ENCODE assay signal across 25 cellular contexts in the genomic region with DNA sequence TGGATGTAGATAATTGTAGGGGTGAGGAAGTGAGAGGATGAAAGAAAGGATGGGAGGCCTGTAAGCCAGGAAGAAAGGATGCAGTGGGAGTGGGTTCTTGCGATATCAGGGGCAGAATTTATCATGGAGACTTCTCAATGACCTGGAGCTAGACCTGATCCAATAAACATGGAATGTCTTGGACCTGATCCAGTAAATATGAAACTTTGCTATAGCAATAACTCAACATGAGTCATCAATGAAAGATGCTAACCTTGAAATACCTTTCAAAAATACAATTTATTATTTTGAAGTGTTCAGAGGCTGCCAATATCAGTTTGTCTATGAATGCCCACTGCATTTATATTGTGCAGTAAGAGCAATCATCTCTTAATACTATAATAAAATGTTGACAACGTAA.
DNase-seq lines count a peak whose midpoint lies in the region; ATAC-seq, FAIRE-seq and TF ChIP-seq lines count a peak whose summit lies in the region.
"Had no signal": no experiment of that assay in that cellular context is flagged by ENCODE, and none has a peak within 500 bp of the region (broad histone marks: within the 10 kb centered on the region; RNA-seq: fewer than 3 reads in every experiment).

No MANE protein-coding gene starts in this region.

- H3K9me2 ChIP-seq in PC-3 (replicated peaks; ENCODE audit: low read length) = no peaks in the 10 kb centered on the region

- no peaks in the 10 kb centered on the region for H4K20me1 ChIP-seq in PC-3 (ENCODE audit: low read length)
- no peaks in the 10 kb centered on the region for H4K20me1 ChIP-seq in endothelial cell of umbilical vein (replicated peaks; ENCODE audit: control insufficient read depth, extremely low read depth, insufficient read depth, low read length)
- H4K20me1 ChIP-seq: BLaER1 treated with 17β-estradiol and CSF1 and Interleukin-3, amounts not matched to agents 10 nM and 100 nM had no signal

- TF ChIP-seq CTCF in PC-3 (conservative IDR thresholded peaks at IDR 0.05; ENCODE audit: low read depth, low read length) = no peak
- no peak for TF ChIP-seq CTCF in endothelial cell of umbilical vein (IDR thresholded peaks at IDR 0.05; ENCODE audit: extremely low read depth in 1 of 2, insufficient read depth in 1 of 2, low read depth in 1 of 2, low read length in 2 of 2)

- BruUV-seq in PC-3 (replicated peaks; lab: Mats Ljungman, UMichigan) = no TSS peak
- BruUV-seq in endothelial cell of umbilical vein (replicated peaks; lab: Mats Ljungman, UMichigan) = no TSS peak

- no peaks in the 10 kb centered on the region; the same call in 1 of the 2 replicates for H3K27me3 ChIP-seq in PC-3 (ENCODE audit: low read length)
- no peaks in the 10 kb centered on the region for H3K27me3 ChIP-seq in endothelial cell of umbilical vein (ENCODE audit: control insufficient read depth in 2 of 2, insufficient read depth in 2 of 2, low read length in 2 of 2)
- H3K27me3 ChIP-seq: BLaER1 treated with 17β-estradiol and CSF1 and Interleukin-3, amounts not matched to agents 10 nM and 100 nM; heart right ventricle; transverse colon had no signal

- H3K9me3 ChIP-seq in PC-3 (ENCODE audit: low read length) = no peaks in the 10 kb centered on the region
- no peaks in the 10 kb centered on the region for H3K9me3 ChIP-seq in endothelial cell of umbilical vein (replicated peaks; ENCODE audit: control insufficient read depth, insufficient read depth, low read length)
- H3K9me3 ChIP-seq: BLaER1 treated with 17β-estradiol and CSF1 and Interleukin-3, amounts not matched to agents 10 nM and 100 nM; heart right ventricle; transverse colon had no signal

- TF ChIP-seq POLR2A in endothelial cell of umbilical vein (IDR thresholded peaks at IDR 0.05; ENCODE audit: low read depth, low read length) = no peak

- H3K9ac ChIP-seq in PC-3 (ENCODE audit: low read length) = no peak overlapping the region
- H3K9ac ChIP-seq in endothelial cell of umbilical vein (replicated peaks; ENCODE audit: extremely low read depth, insufficient read depth, low read length) = no peak overlapping the region
- H3K9ac ChIP-seq: BLaER1 treated with 17β-estradiol and CSF1 and Interleukin-3, amounts not matched to agents 10 nM and 100 nM; parathyroid adenoma had no signal

- no peak overlapping the region for H3K27ac ChIP-seq in PC-3 (ENCODE audit: low read length)
- no peak overlapping the region for H3K27ac ChIP-seq in endothelial cell of umbilical vein (ENCODE audit: insufficient read depth, low read depth, low read length)
- H3K27ac ChIP-seq: BLaER1 treated with 17β-estradiol and CSF1 and Interleukin-3, amounts not matched to agents 10 nM and 100 nM; heart right ventricle; parathyroid adenoma; SK-N-MC; transverse colon had no signal

- H2AFZ ChIP-seq in PC-3 (ENCODE audit: low read length) = no peak overlapping the region
- H2AFZ ChIP-seq in endothelial cell of umbilical vein (ENCODE audit: low read depth, low read length) = no peak overlapping the region
- H2AFZ ChIP-seq: parathyroid adenoma had no signal

- H3K79me2 ChIP-seq in PC-3 (ENCODE audit: low read length) = no peaks in the 10 kb centered on the region
- no peaks in the 10 kb centered on the region for H3K79me2 ChIP-seq in endothelial cell of umbilical vein (ENCODE audit: control insufficient read depth, insufficient read depth, low read length)
- H3K79me2 ChIP-seq: parathyroid adenoma had no signal

- dilution Hi-C loops in endothelial cell of umbilical vein (cut with MboI; ENCODE audit: extremely low pct_ligation_motif_present, low sequenced_read_pairs) = no loop called here

- ATAC-seq in PC-3 (no peak), HG02588 (IDR thresholded peaks at IDR 0.05; ENCODE audit: unreplicated experiment) (no peak)
- ATAC-seq: HCT116, heart right ventricle, left cardiac atrium, right cardiac atrium had no signal

- CTCF ChIA-PET in PC-3 (lab: Charles Lee) (no interaction called here), endothelial cell of umbilical vein (lab: Charles Lee) (no interaction called here)

- H3K4me3 ChIP-seq in PC-3 (ENCODE audit: low read length) = no peak overlapping the region
- no peak overlapping the region for H3K4me3 ChIP-seq in endothelial cell of umbilical vein (replicated peaks in 1 of 3; ENCODE audit: insufficient read depth in 1 of 3, low read depth in 1 of 3, low read length in 3 of 3)
- H3K4me3 ChIP-seq: BLaER1 treated with 17β-estradiol and CSF1 and Interleukin-3, amounts not matched to agents 10 nM and 100 nM; heart right ventricle; SK-N-MC; transverse colon had no signal

- intact Hi-C loops in PC-3 (cut with micrococcal nuclease) = no loop called here
- intact Hi-C loops in endothelial cell of umbilical vein (cut with micrococcal nuclease) = loop anchor here (5.0 kb wide), 1 partner anchor 273 kb away; no protein-coding TSS in a partner anchor

- no peaks in the 10 kb centered on the region for H3K36me3 ChIP-seq in PC-3 (ENCODE audit: low read depth, low read length)
- no peaks in the 10 kb centered on the region for H3K36me3 ChIP-seq in endothelial cell of umbilical vein (ENCODE audit: control insufficient read depth in 2 of 2, extremely low read depth in 1 of 2, insufficient read depth in 2 of 2, low read length in 2 of 2)
- H3K36me3 ChIP-seq: BLaER1 treated with 17β-estradiol and CSF1 and Interleukin-3, amounts not matched to agents 10 nM and 100 nM; heart right ventricle; transverse colon had no signal

- POLR2A ChIA-PET in PC-3 (lab: Charles Lee; ENCODE audit: unreplicated experiment) = no interaction called here
- POLR2A ChIA-PET in endothelial cell of umbilical vein (lab: Charles Lee) = no interaction called here

- H3K4me2 ChIP-seq in PC-3 (ENCODE audit: low read length) (no peak overlapping the region), endothelial cell of umbilical vein (ENCODE audit: insufficient read depth, low read length) (peak overlapping the region; percentile 17)
- H3K4me2 ChIP-seq: BLaER1 treated with 17β-estradiol and CSF1 and Interleukin-3, amounts not matched to agents 10 nM and 100 nM had no signal

- H3K4me1 ChIP-seq in PC-3 (ENCODE audit: insufficient read depth, low read length) (peaks cover 3% of the 10 kb centered on the region; the same call in 1 of the 2 replicates), endothelial cell of umbilical vein (ENCODE audit: control insufficient read depth, extremely low read depth, insufficient read depth, low read length) (peaks cover 12% of the 10 kb centered on the region)
- H3K4me1 ChIP-seq: BLaER1 treated with 17β-estradiol and CSF1 and Interleukin-3, amounts not matched to agents 10 nM and 100 nM; heart right ventricle; parathyroid adenoma; transverse colon had no signal

- no peaks in the 10 kb centered on the region for H3K9me1 ChIP-seq in endothelial cell of umbilical vein (replicated peaks; ENCODE audit: control insufficient read depth, extremely low read depth, insufficient read depth, low read length)

- DNase-seq in HPDE6-E6E7 (ENCODE audit: extremely low spot score) (peak; percentile 26), PC-3 (peak; percentile 67), endothelial cell of umbilical vein (ENCODE audit: low read depth, low spot score) (peak; percentile 66), non-pigmented ciliary epithelial cell (ENCODE audit: low read depth) (peak; percentile 31), NCI-H1417 treated with DMSO at 0.1 percent for 48 hours (lab: John Stamatoyannopoulos, UW) (no peak), NCI-H2196 treated with DMSO at 0.1 percent for 48 hours (lab: John Stamatoyannopoulos, UW; ENCODE audit: unreplicated experiment) (no peak)
- DNase-seq: activated CD4-positive, alpha-beta T cell treated with anti-CD3 and anti-CD28 coated beads for 4 hours; activated effector memory CD4-positive, alpha-beta T cell treated with anti-CD3 and anti-CD28 coated beads, Interleukin-2, amount 50 U/mL, for 16 hours; COR-L47; DMS79; heart right ventricle; Karpas-422; left cardiac atrium; NCI-H1048; NCI-H1930; NCI-H526 treated with DMSO at 0.1 percent for 48 hours; right cardiac atrium; stimulated activated CD4-positive, alpha-beta T cell treated with anti-CD3 and anti-CD28 coated beads, Interleukin-2, amount 100 ng/mL, for 48 hours; transverse colon had no signal

- no peaks in the 10 kb centered on the region for H3F3A ChIP-seq in PC-3 (ENCODE audit: low read length, unreplicated experiment)

- FAIRE-seq in endothelial cell of umbilical vein (lab: Jason Lieb, UNC) = no peak
- FAIRE-seq: RCC 7860 had no signal

TF ChIP-seq in endothelial cell of umbilical vein, 7 proteins besides CTCF, POLR2A, EP300 and RAD21:
- TF ChIP-seq JUN (IDR thresholded peaks at IDR 0.05; ENCODE audit: borderline replicate concordance, insufficient read depth, insufficient read length, low read depth) (peak; percentile 33), FOS (IDR thresholded peaks at IDR 0.05; ENCODE audit: borderline replicate concordance, insufficient read depth, low read length) (peak; percentile 64), GATA2 (IDR thresholded peaks at IDR 0.05; ENCODE audit: insufficient read depth, insufficient read length, low read depth, low read length) (peak; percentile 8)
- TF ChIP-seq, protein P1, sequence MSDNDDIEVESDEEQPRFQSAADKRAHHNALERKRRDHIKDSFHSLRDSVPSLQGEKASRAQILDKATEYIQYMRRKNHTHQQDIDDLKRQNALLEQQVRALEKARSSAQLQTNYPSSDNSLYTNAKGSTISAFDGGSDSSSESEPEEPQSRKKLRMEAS (IDR thresholded peaks at IDR 0.05; ENCODE audit: insufficient read depth, insufficient read length) = no peak

Comparison
In these comparisons a context has a peak if more than half of its experiments do, and no peak if none do; other contexts are left out.
1. DNase-seq: peak in HPDE6-E6E7 (single experiment), PC-3 (single experiment), endothelial cell of umbilical vein (single experiment) and non-pigmented ciliary epithelial cell (single experiment); none in NCI-H1417 treated with DMSO at 0.1 percent for 48 hours (single experiment) and NCI-H2196 treated with DMSO at 0.1 percent for 48 hours (single experiment).